In genomic region chr12:39937119-39937518, GRCh38 we compare ENCODE assay signal across 26 cellular contexts.
"Had no signal": no experiment of that assay in that cellular context is flagged by ENCODE, and none has a peak within 500 bp of the region (broad histone marks: within the 10 kb centered on the region; RNA-seq: fewer than 3 reads in every experiment).

No MANE protein-coding gene starts in this region.

- FAIRE-seq: keratinocyte, pancreas, small intestine had no signal

- ATAC-seq: heart right ventricle; left cardiac atrium; naive thymus-derived CD8-positive, alpha-beta T cell; pancreas; right cardiac atrium; stimulated activated memory B cell treated with anti-CD40 and anti-IgM and Interleukin-4, amounts not matched to agents 10 μg/mL and 1 μg/mL and 100 μg/mL, for 72 hours; stimulated activated naive CD8-positive, alpha-beta T cell treated with anti-CD3 and anti-CD28 coated beads, Interleukin-15, amount 100 ng/mL, for 72 hours had no signal

- H3K4me1 ChIP-seq: left ventricle myocardium inferior, prostate gland, sigmoid colon, spleen, vagina had no signal

- DNase-seq: heart right ventricle; kidney glomerular epithelial cell; left cardiac atrium; left ventricle myocardium inferior; mesendoderm; naive thymus-derived CD8-positive, alpha-beta T cell; nucleus accumbens; pancreas; posterior cingulate gyrus; retina; right cardiac atrium; sigmoid colon; small intestine; spleen; stimulated activated CD4-positive, alpha-beta T cell treated with anti-CD3 and anti-CD28 coated beads, Interleukin-4, amount 100 ng/mL, for 24 hours; stimulated activated naive CD4-positive, alpha-beta T cell treated with Interleukin-2 at 50 U/mL for 16 hours; stimulated activated naive CD8-positive, alpha-beta T cell treated with anti-CD3 and anti-CD28 coated beads, Interleukin-15, amount 100 ng/mL, for 72 hours; substantia nigra; transverse colon; upper lobe of left lung had no signal

- H3K27ac ChIP-seq: heart right ventricle, hepatocyte, left ventricle myocardium inferior, pancreas, prostate gland, sigmoid colon, spleen, transverse colon, upper lobe of left lung, vagina had no signal

- H3K27me3 ChIP-seq: heart right ventricle, hepatocyte, pancreas, sigmoid colon, spleen, transverse colon, upper lobe of left lung, vagina had no signal

- H3K36me3 ChIP-seq: heart right ventricle, left ventricle myocardium inferior, pancreas, prostate gland, sigmoid colon, spleen, transverse colon, upper lobe of left lung, vagina had no signal

- H3K9me3 ChIP-seq: left ventricle myocardium inferior, pancreas, prostate gland, sigmoid colon, transverse colon, upper lobe of left lung, vagina had no signal

- H3K4me3 ChIP-seq: heart right ventricle, hepatocyte, left ventricle myocardium inferior, lung, pancreas, prostate gland, sigmoid colon, spleen, transverse colon, upper lobe of left lung, vagina had no signal
